ENCODE assay signal across 3 cellular contexts in genomic region chr17:46884552-46884951, GRCh38.
TF ChIP-seq lines count a peak whose summit lies in the region.

No MANE protein-coding gene starts in this region.

TF ChIP-seq in HEK293, 187 proteins besides CTCF, POLR2A, EP300 and RAD21:
- peak; percentile 69; the same call in 1 of the 2 replicates for TF ChIP-seq ZNF768 (tag by site-specific recombination; IDR thresholded peaks at IDR 0.05)
- TF ChIP-seq WT1 (tag by site-specific recombination; IDR thresholded peaks at IDR 0.05), result no peak
- no peak for TF ChIP-seq GLI2 (tag by site-specific recombination; IDR thresholded peaks at IDR 0.05; ENCODE audit: borderline replicate concordance, low read depth)
TF ChIP-seq in HEK293: peak in this region for 1.

TF ChIP-seq in K562, 482 proteins besides CTCF, POLR2A, EP300 and RAD21:
- TF ChIP-seq ZNF79 (CRISPR knock-in tag; IDR thresholded peaks at IDR 0.05; ENCODE audit: low read depth), result no peak
- peak; percentile 77 for TF ChIP-seq ZFP36 (IDR thresholded peaks at IDR 0.05; ENCODE audit: low read depth, low read length, partially characterized antibody)
- TF ChIP-seq, protein P1, sequence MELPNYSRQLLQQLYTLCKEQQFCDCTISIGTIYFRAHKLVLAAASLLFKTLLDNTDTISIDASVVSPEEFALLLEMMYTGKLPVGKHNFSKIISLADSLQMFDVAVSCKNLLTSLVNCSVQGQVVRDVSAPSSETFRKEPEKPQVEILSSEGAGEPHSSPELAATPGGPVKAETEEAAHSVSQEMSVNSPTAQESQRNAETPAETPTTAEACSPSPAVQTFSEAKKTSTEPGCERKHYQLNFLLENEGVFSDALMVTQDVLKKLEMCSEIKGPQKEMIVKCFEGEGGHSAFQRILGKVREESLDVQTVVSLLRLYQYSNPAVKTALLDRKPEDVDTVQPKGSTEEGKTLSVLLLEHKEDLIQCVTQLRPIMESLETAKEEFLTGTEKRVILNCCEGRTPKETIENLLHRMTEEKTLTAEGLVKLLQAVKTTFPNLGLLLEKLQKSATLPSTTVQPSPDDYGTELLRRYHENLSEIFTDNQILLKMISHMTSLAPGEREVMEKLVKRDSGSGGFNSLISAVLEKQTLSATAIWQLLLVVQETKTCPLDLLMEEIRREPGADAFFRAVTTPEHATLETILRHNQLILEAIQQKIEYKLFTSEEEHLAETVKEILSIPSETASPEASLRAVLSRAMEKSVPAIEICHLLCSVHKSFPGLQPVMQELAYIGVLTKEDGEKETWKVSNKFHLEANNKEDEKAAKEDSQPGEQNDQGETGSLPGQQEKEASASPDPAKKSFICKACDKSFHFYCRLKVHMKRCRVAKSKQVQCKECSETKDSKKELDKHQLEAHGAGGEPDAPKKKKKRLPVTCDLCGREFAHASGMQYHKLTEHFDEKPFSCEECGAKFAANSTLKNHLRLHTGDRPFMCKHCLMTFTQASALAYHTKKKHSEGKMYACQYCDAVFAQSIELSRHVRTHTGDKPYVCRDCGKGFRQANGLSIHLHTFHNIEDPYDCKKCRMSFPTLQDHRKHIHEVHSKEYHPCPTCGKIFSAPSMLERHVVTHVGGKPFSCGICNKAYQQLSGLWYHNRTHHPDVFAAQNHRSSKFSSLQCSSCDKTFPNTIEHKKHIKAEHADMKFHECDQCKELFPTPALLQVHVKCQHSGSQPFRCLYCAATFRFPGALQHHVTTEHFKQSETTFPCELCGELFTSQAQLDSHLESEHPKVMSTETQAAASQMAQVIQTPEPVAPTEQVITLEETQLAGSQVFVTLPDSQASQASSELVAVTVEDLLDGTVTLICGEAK (IDR thresholded peaks at IDR 0.05), result no peak
- TF ChIP-seq, protein P1 (CRISPR knock-in tag; IDR thresholded peaks at IDR 0.05), result no peak
- TF ChIP-seq MYC (IDR thresholded peaks at IDR 0.05; ENCODE audit: low read depth, low read length), result no peak
- no peak for TF ChIP-seq MYC (CRISPR knock-in tag; IDR thresholded peaks at IDR 0.05; ENCODE audit: borderline replicate concordance, low read depth)
- TF ChIP-seq BCOR (IDR thresholded peaks at IDR 0.05), result peak; percentile 70; the same call in 1 of the 2 replicates
- TF ChIP-seq RBM25 (IDR thresholded peaks at IDR 0.05; ENCODE audit: low read depth, low read length, severe bottlenecking), result peak; percentile 77

TF ChIP-seq in H1, 55 proteins besides CTCF, POLR2A, EP300 and RAD21:
- no peak for TF ChIP-seq GABPA (IDR thresholded peaks at IDR 0.05; ENCODE audit: borderline replicate concordance, insufficient read depth, low read length)
- no peak for TF ChIP-seq EGR1 (IDR thresholded peaks at IDR 0.05; ENCODE audit: borderline replicate concordance, low read depth, low read length)
- TF ChIP-seq CBX5 (IDR thresholded peaks at IDR 0.05; ENCODE audit: low read depth, low read length), result no peak
- TF ChIP-seq SP1 (IDR thresholded peaks at IDR 0.05; ENCODE audit: low read depth, low read length), result no peak
- peak; percentile 87; the same call in 1 of the 2 replicates for TF ChIP-seq KDM1A (IDR thresholded peaks at IDR 0.05; ENCODE audit: borderline replicate concordance, low read length)
TF ChIP-seq in H1: peak in this region for 1.
